In genomic region chr12:68745376-68745903, GRCh38 we compare ENCODE assay signal across 8 cellular contexts. TPM values are rescaled to one million over a fixed set of nuclear protein-coding genes. Genes with fewer than 3 reads are reported as not detected.
DNase-seq lines count a peak whose midpoint lies in the region; ATAC-seq, FAIRE-seq and TF ChIP-seq lines count a peak whose summit lies in the region.

No MANE protein-coding gene starts in this region.

- in situ Hi-C loops in K562 (cut with MboI), result no loop called here

- TSS peak; percentile 78 for BruUV-seq in K562 (replicated peaks; lab: Mats Ljungman, UMichigan)

- H3K9me3 ChIP-seq in HUES6 (ENCODE audit: control insufficient read depth, insufficient read depth, low read depth, low read length) (no peaks in the 10 kb centered on the region), K562 (replicated peaks; ENCODE audit: control insufficient read depth, insufficient read depth, low read depth, low read length) (no peaks in the 10 kb centered on the region), mononuclear cell (ENCODE audit: low read depth, low read length) (no peaks in the 10 kb centered on the region)

- no peak for TF ChIP-seq POLR2A in K562 (conservative IDR thresholded peaks at IDR 0.05)

- FAIRE-seq in K562 (lab: Jason Lieb, UNC), result no peak

- H3K27me3 ChIP-seq in HUES6 (ENCODE audit: control insufficient read depth, insufficient read depth, low read length) (no peaks in the 10 kb centered on the region), K562 (ENCODE audit: control insufficient read depth in 2 of 2, insufficient read depth in 2 of 2, low read length in 2 of 2) (no peaks in the 10 kb centered on the region), mononuclear cell (ENCODE audit: insufficient read depth, low read length) (no peaks in the 10 kb centered on the region), foreskin keratinocyte (no peaks in the 10 kb centered on the region)

- H3K4me2 ChIP-seq in K562 (ENCODE audit: insufficient read depth, low read length), result peak overlapping the region; percentile 94

- peak; percentile 5; the same call in 1 of the 3 replicates for ATAC-seq in K562
- ATAC-seq in foreskin keratinocyte, result no peak
- no peak for ATAC-seq in GM18858 (IDR thresholded peaks at IDR 0.05; ENCODE audit: unreplicated experiment)

- intact Hi-C loops in K562 (cut with micrococcal nuclease), result no loop called here

- H3K79me2 ChIP-seq in K562 (ENCODE audit: control insufficient read depth, insufficient read depth, low read length), result peaks cover 19% of the 10 kb centered on the region

- CTCF ChIA-PET in K562 (lab: Yijun Ruan, JAX; ENCODE audit: low intra/inter-chr PET ratio), result no interaction called here

- H3K9ac ChIP-seq in HUES6 (ENCODE audit: low read length), result peak overlapping the region; percentile 84
- H3K9ac ChIP-seq in K562 (ENCODE audit: insufficient read depth in 1 of 2, low read depth in 2 of 2, low read length in 2 of 2), result peak overlapping the region; percentile 76 to 96; a peak in 3 of 4 replicates

- 18% methylated on average over 9 of the region's 9 CpGs for WGBS in K562 (ENCODE audit: insufficient coverage, low coverage, missing lambda C conversion rate)

- no peaks in the 10 kb centered on the region for H3K9me1 ChIP-seq in K562 (ENCODE audit: control insufficient read depth, insufficient read depth, low read length)

- H3K27ac ChIP-seq in HUES6 (ENCODE audit: low read depth, low read length) (0 out of 2 replicates have a peak overlapping the region, but pooled peaks have one; percentile 34), K562 (ENCODE audit: extremely low read depth, low read depth, low read length) (peak overlapping the region; percentile 62), foreskin keratinocyte (no peak overlapping the region)

- TF ChIP-seq RAD21 in K562 (CRISPR knock-in tag; conservative IDR thresholded peaks at IDR 0.05 in 1 of 2, IDR thresholded peaks at IDR 0.05 in 1 of 2), result no peak

- peak overlapping the region; percentile 81 for H2AFZ ChIP-seq in K562 (ENCODE audit: low read depth, low read length)

- peak in 1 of 4 experiments; percentile 14 for DNase-seq in K562 (ENCODE audit: extremely low read depth in 1 of 4, low spot score in 3 of 4)
- no peak for DNase-seq in AG08395 (ENCODE audit: low spot score)
- no peak for DNase-seq in foreskin keratinocyte
- DNase-seq in Ammon's horn (ENCODE audit: low spot score), result no peak

- TF ChIP-seq CTCF in K562 (IDR thresholded peaks at IDR 0.05 in 2 of 3, conservative IDR thresholded peaks at IDR 0.05 in 1 of 3; ENCODE audit: insufficient read depth in 2 of 3, low read depth in 1 of 3, low read length in 3 of 3) (no peak), foreskin keratinocyte (conservative IDR thresholded peaks at IDR 0.05) (no peak)

- TF ChIP-seq EP300 in K562 (IDR thresholded peaks at IDR 0.05; ENCODE audit: low read length), result no peak

- H3K4me1 ChIP-seq in HUES6 (ENCODE audit: control insufficient read depth, insufficient read depth, low read length) (peaks cover 14% of the 10 kb centered on the region), K562 (replicated peaks in 1 of 2; ENCODE audit: control insufficient read depth in 2 of 2, insufficient read depth in 2 of 2, low read length in 2 of 2) (peaks cover 2 to 7% of the 10 kb centered on the region in 2 experiments; a peak in 2 of 5 replicates), mononuclear cell (ENCODE audit: insufficient read depth, low read length) (peaks cover 24% of the 10 kb centered on the region), foreskin keratinocyte (peaks cover 14% of the 10 kb centered on the region)

- POLR2A ChIA-PET in K562 (lab: Yijun Ruan, JAX), result interaction anchor here (0.6 to 2.3 kb wide), 10 partner anchors 9 to 1163 kb away, joined by 3 to 21 read pairs (median 4); partner anchors contain the start of genes MDM2 and NUP107

- H3K4me3 ChIP-seq in GM08714 (ENCODE audit: low read length) (peak overlapping the region; percentile 85; the same call in 1 of the 2 replicates), HUES6 (ENCODE audit: low read depth, low read length) (peak overlapping the region; percentile 85), K562 (peak overlapping the region; percentile 66), mononuclear cell (ENCODE audit: low read length) (peak overlapping the region; percentile 86)

- H3K36me3 ChIP-seq in HUES6 (ENCODE audit: control insufficient read depth, insufficient read depth, low read length) (peaks cover 31% of the 10 kb centered on the region), K562 (ENCODE audit: control insufficient read depth, insufficient read depth, low read length) (peaks cover 30% of the 10 kb centered on the region)

- H4K20me1 ChIP-seq in K562 (replicated peaks; ENCODE audit: control insufficient read depth, insufficient read depth, low read length), result no peaks in the 10 kb centered on the region

TF ChIP-seq in K562, 482 proteins besides CTCF, POLR2A, EP300 and RAD21 (continues in another document):
- TF ChIP-seq ZNF431 (CRISPR knock-in tag; IDR thresholded peaks at IDR 0.05) (0 out of 2 replicates have a peak, but pooled peaks have one; percentile 0), TEAD2 (tag; IDR thresholded peaks at IDR 0.05) (0 out of 2 replicates have a peak, but pooled peaks have one; percentile 39), ZBTB34 (CRISPR knock-in tag; IDR thresholded peaks at IDR 0.05) (0 out of 2 replicates have a peak, but pooled peaks have one; percentile 7), ZNF766 (CRISPR knock-in tag; conservative IDR thresholded peaks at IDR 0.05) (peak; percentile 56; the same call in 1 of the 2 replicates), ZNF197 (CRISPR knock-in tag; IDR thresholded peaks at IDR 0.05; ENCODE audit: low read depth) (peak; percentile 65; the same call in 1 of the 2 replicates)

RNA-seq across cellular contexts. Expression of gene SLC35E3, which starts 0.5 kb away (rescaled TPM):
- total RNA-seq in K562 (2011; cell fraction: chromatin; rRNA removed; ENCODE audit: low replicate concordance), result 9.7 and 14.4 TPM in 2 replicates
- total RNA-seq in K562 (2011; cell fraction: nucleolus; rRNA removed), result 3.7 and 5.9 TPM in 2 replicates
- 9.1 and 23.2 TPM in 2 replicates for total RNA-seq in K562 (2011; cell fraction: nucleoplasm; rRNA removed)
- total RNA-seq in K562 (2014; rRNA removed) (0.73 and 1.2 TPM in 2 replicates), K562 (2014; rRNA removed; fragmentation: Illumina TruSeq; extraction: Trizol) (3.8 and 5.3 TPM in 2 replicates), K562 (2015; rRNA removed; fragmentation: Illumina TruSeq; extraction: Trizol) (3.4 and 4.1 TPM in 2 replicates), K562 (2021) (5.1 and 5.9 TPM in 2 replicates), mononuclear cell (1.4 TPM), foreskin keratinocyte (5.2 and 6.5 TPM in 2 replicates)
- polyA plus RNA-seq in K562 (2011; rRNA removed) (5.8 and 6.6 TPM in 2 replicates), K562 (2014; fragmentation: Illumina TruSeq; extraction: Trizol) (4.1 and 4.5 TPM in 2 replicates), K562 (2014; fragmentation: Nextera tagmentation; extraction: Ambion mirVana) (1 to 10 TPM; 3.5 to 3.8 TPM), K562 (2014; rRNA removed) (3.4 and 4.1 TPM in 2 replicates), foreskin keratinocyte (4.0 and 4.1 TPM in 2 replicates)
- polyA plus RNA-seq in K562 (2011; cell fraction: cytosol; rRNA removed), result 3.0 and 3.8 TPM in 2 replicates
- polyA plus RNA-seq in K562 (2011; cell fraction: nucleus; rRNA removed), result 5.2 and 7.3 TPM in 2 replicates
- 4.6 and 4.8 TPM in 2 replicates for polyA plus RNA-seq in K562 (2012)
- 1.8 and 6.4 TPM in 2 replicates for polyA minus RNA-seq in K562 (2011; rRNA and poly(A)+ RNA removed)
- 1.3 and 4.0 TPM in 2 replicates for polyA minus RNA-seq in K562 (2011; cell fraction: cytosol; rRNA and poly(A)+ RNA removed)
- 1.1 and 2.2 TPM in 2 replicates for polyA minus RNA-seq in K562 (2011; cell fraction: nucleus; rRNA and poly(A)+ RNA removed)

RNA-seq across cellular contexts. Expression of gene NUP107, which starts 58.7 kb away (rescaled TPM):
- total RNA-seq in K562 (2011; cell fraction: chromatin; rRNA removed; ENCODE audit: low replicate concordance), result 223 and 507 TPM in 2 replicates
- 95.6 and 107 TPM in 2 replicates for total RNA-seq in K562 (2011; cell fraction: nucleolus; rRNA removed)
- total RNA-seq in K562 (2011; cell fraction: nucleoplasm; rRNA removed), result 146 and 148 TPM in 2 replicates
- total RNA-seq in K562 (2014; rRNA removed), result 126 and 129 TPM in 2 replicates
- total RNA-seq in K562 (2014; rRNA removed; fragmentation: Illumina TruSeq; extraction: Trizol), result 204 and 214 TPM in 2 replicates
- total RNA-seq in K562 (2015; rRNA removed; fragmentation: Illumina TruSeq; extraction: Trizol), result 159 and 172 TPM in 2 replicates
- total RNA-seq in K562 (2021), result 149 and 161 TPM in 2 replicates
- 196 and 277 TPM in 2 replicates for polyA plus RNA-seq in K562 (2011; rRNA removed)
- polyA plus RNA-seq in K562 (2011; cell fraction: cytosol; rRNA removed), result 60.1 and 90.9 TPM in 2 replicates
- polyA plus RNA-seq in K562 (2011; cell fraction: nucleus; rRNA removed), result 94.7 and 112 TPM in 2 replicates
- polyA plus RNA-seq in K562 (2012), result 88.3 and 124 TPM in 2 replicates
- polyA plus RNA-seq in K562 (2014; fragmentation: Illumina TruSeq; extraction: Trizol), result 168 and 199 TPM in 2 replicates
- 100 to 1,000 TPM; 162 to 218 TPM for polyA plus RNA-seq in K562 (2014; fragmentation: Nextera tagmentation; extraction: Ambion mirVana)
- polyA plus RNA-seq in K562 (2014; rRNA removed), result 175 and 201 TPM in 2 replicates
- polyA minus RNA-seq in K562 (2011; rRNA and poly(A)+ RNA removed), result 237 and 241 TPM in 2 replicates
- polyA minus RNA-seq in K562 (2011; cell fraction: cytosol; rRNA and poly(A)+ RNA removed), result 94.6 and 128 TPM in 2 replicates
- 70.7 and 128 TPM in 2 replicates for polyA minus RNA-seq in K562 (2011; cell fraction: nucleus; rRNA and poly(A)+ RNA removed)
- total RNA-seq in mononuclear cell, result 86.6 TPM
- 68.9 and 75.1 TPM in 2 replicates for total RNA-seq in foreskin keratinocyte
- polyA plus RNA-seq in foreskin keratinocyte, result 20.6 and 25.6 TPM in 2 replicates
